In genomic region chr11:117387992-117388765, GRCh38 we compare ENCODE assay signal across 21 cellular contexts.
DNase-seq lines count a peak whose midpoint lies in the region; ATAC-seq and TF ChIP-seq lines count a peak whose summit lies in the region.
"Had no signal": no experiment of that assay in that cellular context is flagged by ENCODE, and none has a peak within 500 bp of the region (broad histone marks: within the 10 kb centered on the region; RNA-seq: fewer than 3 reads in every experiment).

No MANE protein-coding gene starts in this region.

- H3K36me3 ChIP-seq in SK-N-SH (replicated peaks in 1 of 2; ENCODE audit: control insufficient read depth in 1 of 2, insufficient read depth in 2 of 2, low read length in 1 of 2), result peaks cover 22 to 48% of the 10 kb centered on the region in 2 experiments
- peaks cover 61% of the 10 kb centered on the region for H3K36me3 ChIP-seq in WERI-Rb-1

- POLR2A ChIA-PET in SK-N-SH (lab: Yijun Ruan, JAX), result interaction anchor here (0.6 kb wide), 1 partner anchor 24 kb away, joined by 3 read pairs; no protein-coding TSS in a partner anchor

- H3K79me2 ChIP-seq in SK-N-SH (ENCODE audit: insufficient read depth), result no peaks in the 10 kb centered on the region

- TF ChIP-seq RAD21 in SK-N-SH (IDR thresholded peaks at IDR 0.05; ENCODE audit: low read length), result no peak

- H3F3A ChIP-seq in SK-N-SH (replicated peaks; ENCODE audit: insufficient read depth), result peaks cover 2% of the 10 kb centered on the region

- CTCF ChIA-PET in SK-N-SH (lab: Yijun Ruan, JAX), result interaction anchor here (1.0 to 2.5 kb wide), 3 partner anchors 38 to 435 kb away, joined by 3 to 9 read pairs (median 7); no protein-coding TSS in a partner anchor

- TF ChIP-seq EP300 in SK-N-SH (IDR thresholded peaks at IDR 0.05; ENCODE audit: borderline replicate concordance in 1 of 2, low read depth in 1 of 2, low read length in 1 of 2), result no peak

- TF ChIP-seq CTCF in SK-N-SH (IDR thresholded peaks at IDR 0.05) (no peak), fibroblast of mammary gland (conservative IDR thresholded peaks at IDR 0.05; ENCODE audit: control insufficient read depth, insufficient read depth, low read depth, low read length) (no peak), WERI-Rb-1 (IDR thresholded peaks at IDR 0.05; ENCODE audit: low read depth, low read length) (no peak)

- H3K27ac ChIP-seq in SK-N-SH (ENCODE audit: low read depth in 2 of 2, low read length in 1 of 2) (peak overlapping the region; percentile 8 to 13; a peak in 2 of 4 replicates), WERI-Rb-1 (no peak overlapping the region)
- H3K27ac ChIP-seq: epithelial cell of prostate, heart right ventricle, PC-9, stomach had no signal

- H3K9me2 ChIP-seq in SK-N-SH, result no peaks in the 10 kb centered on the region

- no peak for ATAC-seq in GM21515 (IDR thresholded peaks at IDR 0.05; ENCODE audit: unreplicated experiment)
- ATAC-seq: activated CD4-positive, alpha-beta T cell treated with anti-CD3 and anti-CD28 coated beads for 36 hours; activated CD8-positive, alpha-beta memory T cell treated with anti-CD3 and anti-CD28 coated beads, Interleukin-2, amount 10 ng/mL, durations not matched to agents 7 days and 5 days; heart right ventricle had no signal

- H3K4me1 ChIP-seq in SK-N-SH (ENCODE audit: control insufficient read depth in 1 of 2, insufficient read depth in 2 of 2, low read depth in 1 of 2, low read length in 1 of 2), result peaks cover 0 to 4% of the 10 kb centered on the region in 2 experiments; a peak in 1 of 4 replicates
- H3K4me1 ChIP-seq: heart right ventricle, stomach had no signal

- H3K9ac ChIP-seq in SK-N-SH, result no peak overlapping the region

- H3K9me3 ChIP-seq in SK-N-SH, result no peaks in the 10 kb centered on the region
- H3K9me3 ChIP-seq in WERI-Rb-1 (ENCODE audit: severe bottlenecking), result no peaks in the 10 kb centered on the region
- H3K9me3 ChIP-seq: heart right ventricle, stomach had no signal

- intact Hi-C loops in posterior vena cava (cut with DNase I), result no loop called here

- no peak overlapping the region for H2AFZ ChIP-seq in SK-N-SH (ENCODE audit: low read depth)
- H2AFZ ChIP-seq: PC-9 had no signal

- DNase-seq in AG20443 (ENCODE audit: low spot score) (peak; percentile 83), SK-N-SH (no peak), fibroblast of mammary gland (ENCODE audit: low read depth) (peak; percentile 62), posterior vena cava (ENCODE audit: low spot score) (peak; percentile 15), mucosa of gallbladder (ENCODE audit: low spot score) (no peak), WERI-Rb-1 (no peak), HuH-7.5 (ENCODE audit: low spot score) (no peak)
- DNase-seq: activated CD4-positive, alpha-beta T cell treated with anti-CD3 and anti-CD28 coated beads for 36 hours; activated CD8-positive, alpha-beta memory T cell treated with anti-CD3 and anti-CD28 coated beads, Interleukin-2, amount 10 ng/mL, durations not matched to agents 7 days and 5 days; activated effector memory CD4-positive, alpha-beta T cell treated with Interleukin-2 at 50 U/mL for 16 hours; anterior cingulate cortex; Calu3; GDM1; H9; heart right ventricle; NCI-H146; PC-9; stomach; T1000 had no signal

- H3K4me2 ChIP-seq in SK-N-SH, result no peak overlapping the region
- H3K4me2 ChIP-seq: PC-9 had no signal

- H3K27me3 ChIP-seq in SK-N-SH (ENCODE audit: insufficient read depth) (no peaks in the 10 kb centered on the region), WERI-Rb-1 (ENCODE audit: insufficient read depth, low read depth, severe bottlenecking) (no peaks in the 10 kb centered on the region)
- H3K27me3 ChIP-seq: heart right ventricle, stomach had no signal

- H3K4me3 ChIP-seq in SK-N-SH (ENCODE audit: low read depth in 2 of 2, low read length in 1 of 2) (no peak overlapping the region), fibroblast of mammary gland (ENCODE audit: control insufficient read depth, low read depth, low read length) (no peak overlapping the region), WERI-Rb-1 (ENCODE audit: low read depth, low read length) (no peak overlapping the region)
- H3K4me3 ChIP-seq: heart right ventricle, PC-9, stomach had no signal

- no peaks in the 10 kb centered on the region for H4K20me1 ChIP-seq in SK-N-SH (ENCODE audit: insufficient read depth)

- WGBS in SK-N-SH (ENCODE audit: low lambda C conversion rate), result 79% methylated on average over 2 of the region's 3 CpGs

TF ChIP-seq in SK-N-SH, 30 proteins besides CTCF, POLR2A, EP300 and RAD21:
- TF ChIP-seq TCF12 (IDR thresholded peaks at IDR 0.05) (peak; percentile 47; the same call in 1 of the 2 replicates), MAX (IDR thresholded peaks at IDR 0.05; ENCODE audit: low read depth) (peak; percentile 57; the same call in 1 of the 2 replicates), YY1 (IDR thresholded peaks at IDR 0.05; ENCODE audit: low read depth) (no peak)
TF ChIP-seq in SK-N-SH: peak in this region for 2.

Comparison
In these comparisons a context has a peak if more than half of its experiments do, and no peak if none do; other contexts are left out.
1. DNase-seq: peak in AG20443 (single experiment), fibroblast of mammary gland (single experiment) and posterior vena cava (single experiment); none in SK-N-SH (single experiment), mucosa of gallbladder (single experiment), WERI-Rb-1 (single experiment) and HuH-7.5 (single experiment).